12 cellular contexts compared by ENCODE assay signal in genomic region chr11:2512431-2513407, GRCh38.
A peak's percentile ranks its signal among the peaks of the same experiment; 100 is the strongest.
DNase-seq lines count a peak whose midpoint lies in the region; ATAC-seq and TF ChIP-seq lines count a peak whose summit lies in the region.
"Had no signal": no experiment of that assay in that cellular context is flagged by ENCODE, and none has a peak within 500 bp of the region (broad histone marks: within the 10 kb centered on the region; RNA-seq: fewer than 3 reads in every experiment).

No MANE protein-coding gene starts in this region.

- CTCF ChIA-PET in WTC11 (lab: Charles Lee), result interaction anchor here (2.5 kb wide), 1 partner anchor 19 kb away, joined by 9 read pairs; no protein-coding TSS in a partner anchor
- CTCF ChIA-PET in mammary epithelial cell (lab: Charles Lee; ENCODE audit: low non-redundant PET), result no interaction called here

- H3K4me2 ChIP-seq in BLaER1 (peak overlapping the region; percentile 85), mammary epithelial cell (ENCODE audit: insufficient read depth, low read depth, low read length) (no peak overlapping the region), trophoblast cell (ENCODE audit: low read length) (no peak overlapping the region)

- H2AFZ ChIP-seq in mammary epithelial cell (ENCODE audit: low read depth, low read length), result no peak overlapping the region
- H2AFZ ChIP-seq in trophoblast cell (ENCODE audit: insufficient read depth, low read length, poor library complexity), result no peak overlapping the region

- H3K27me3 Mint-ChIP-seq in WTC11 (ENCODE audit: low read depth), result peaks cover 43% of the 10 kb centered on the region
- peaks cover 8% of the 10 kb centered on the region for H3K27me3 Mint-ChIP-seq in osteocyte (ENCODE audit: unreplicated experiment)

- DNase-seq in WTC11 (ENCODE audit: low spot score) (peak; percentile 7), left ventricle myocardium inferior (peak; percentile 13), osteocyte (ENCODE audit: extremely low spot score, unreplicated experiment) (peak; percentile 79), mammary epithelial cell (no peak), SIG-M5 treated with dmso at 0.1 percent for 504 hours (lab: John Stamatoyannopoulos, UW; ENCODE audit: unreplicated experiment) (no peak), anterior cingulate cortex (lab: John Stamatoyannopoulos, UW) (no peak), trophoblast cell (no peak)
- DNase-seq: NCI-H446 treated with DMSO at 0.1 percent for 48 hours, nucleus accumbens, T1000 had no signal

- H3K4me1 Mint-ChIP-seq in WTC11 (no peaks in the 10 kb centered on the region), osteocyte (ENCODE audit: unreplicated experiment) (no peaks in the 10 kb centered on the region)

- H3K4me1 ChIP-seq in BLaER1 (peaks cover 55% of the 10 kb centered on the region), left ventricle myocardium inferior (peaks cover 78% of the 10 kb centered on the region), mammary epithelial cell (ENCODE audit: insufficient read depth, low read length) (no peaks in the 10 kb centered on the region), trophoblast cell (ENCODE audit: control insufficient read depth in 1 of 2, insufficient read depth in 2 of 2, low read length in 2 of 2) (no peaks in the 10 kb centered on the region)
- H3K4me1 ChIP-seq: gastroesophageal sphincter had no signal

- no peak overlapping the region for H3K14ac ChIP-seq in trophoblast cell (ENCODE audit: low read length)

- POLR2A ChIA-PET in WTC11 (lab: Charles Lee), result no interaction called here

- H3K27ac ChIP-seq in BLaER1 (peak overlapping the region; percentile 68; the same call in 1 of the 2 replicates), left ventricle myocardium inferior (replicated peaks) (peak overlapping the region; percentile 84), mammary epithelial cell (ENCODE audit: insufficient read depth, low read depth, low read length) (no peak overlapping the region), trophoblast cell (ENCODE audit: low read depth, low read length) (no peak overlapping the region)

- intact Hi-C loops in left ventricle myocardium inferior (cut with micrococcal nuclease) (no loop called here), mammary epithelial cell (cut with micrococcal nuclease) (no loop called here)

- H3K4me3 Mint-ChIP-seq in WTC11 (no peak overlapping the region), osteocyte (ENCODE audit: unreplicated experiment) (no peak overlapping the region)

- H4K12ac ChIP-seq in trophoblast cell (ENCODE audit: low read depth, low read length), result no peak overlapping the region

- H4K91ac ChIP-seq in trophoblast cell (ENCODE audit: low read depth, low read length), result no peak overlapping the region

- H4K8ac ChIP-seq in trophoblast cell (ENCODE audit: low read depth, low read length), result no peak overlapping the region

- H3K36me3 Mint-ChIP-seq in WTC11 (no peaks in the 10 kb centered on the region), osteocyte (ENCODE audit: unreplicated experiment) (no peaks in the 10 kb centered on the region)

- BruUV-seq in mammary epithelial cell (replicated peaks; lab: Mats Ljungman, UMichigan), result no TSS peak

- H3K27ac Mint-ChIP-seq in WTC11 (no peak overlapping the region), osteocyte (ENCODE audit: unreplicated experiment) (no peak overlapping the region)

- H3K9me3 Mint-ChIP-seq in WTC11, result no peaks in the 10 kb centered on the region
- no peaks in the 10 kb centered on the region for H3K9me3 Mint-ChIP-seq in osteocyte (ENCODE audit: unreplicated experiment)

- no peaks in the 10 kb centered on the region for H3K9me3 ChIP-seq in BLaER1
- no peaks in the 10 kb centered on the region for H3K9me3 ChIP-seq in left ventricle myocardium inferior (replicated peaks)
- H3K9me3 ChIP-seq in mammary epithelial cell (replicated peaks; ENCODE audit: insufficient read depth, low read length), result no peaks in the 10 kb centered on the region
- no peaks in the 10 kb centered on the region for H3K9me3 ChIP-seq in trophoblast cell (ENCODE audit: insufficient read depth, low read depth, low read length)
- H3K9me3 ChIP-seq: gastroesophageal sphincter had no signal

- H3K27me3 ChIP-seq in BLaER1 (no peaks in the 10 kb centered on the region), left ventricle myocardium inferior (ENCODE audit: low read depth) (no peaks in the 10 kb centered on the region), mammary epithelial cell (ENCODE audit: insufficient read depth, low read length) (peaks cover 2% of the 10 kb centered on the region), trophoblast cell (ENCODE audit: insufficient read depth, low read length) (peaks cover 2% of the 10 kb centered on the region)

- H3K4me3 ChIP-seq in BLaER1 (no peak overlapping the region), left ventricle myocardium inferior (no peak overlapping the region), mammary epithelial cell (replicated peaks in 1 of 3; ENCODE audit: insufficient read depth in 1 of 3, low read depth in 2 of 3, low read length in 3 of 3) (no peak overlapping the region), trophoblast cell (ENCODE audit: low read depth, low read length) (no peak overlapping the region)
- H3K4me3 ChIP-seq: gastroesophageal sphincter had no signal

- in situ Hi-C loops in mammary epithelial cell (cut with MboI; ENCODE audit: low sequenced_read_pairs in 2 of 2), result no loop called here

- H3K79me2 ChIP-seq in mammary epithelial cell (ENCODE audit: insufficient read depth, low read length), result no peaks in the 10 kb centered on the region
- H3K79me2 ChIP-seq in trophoblast cell (ENCODE audit: control insufficient read depth, insufficient read depth, low read length, poor library complexity), result no peaks in the 10 kb centered on the region

- H3K79me1 ChIP-seq in trophoblast cell (ENCODE audit: low read length), result no peaks in the 10 kb centered on the region

- ATAC-seq in WTC11, result no peak

- no peak overlapping the region for H2BK5ac ChIP-seq in trophoblast cell (ENCODE audit: low read depth, low read length, poor library complexity)

- no peak overlapping the region for H3K4ac ChIP-seq in trophoblast cell (ENCODE audit: low read depth, low read length)

- H3K36me3 ChIP-seq in BLaER1, result no peaks in the 10 kb centered on the region
- H3K36me3 ChIP-seq in left ventricle myocardium inferior, result no peaks in the 10 kb centered on the region
- no peaks in the 10 kb centered on the region for H3K36me3 ChIP-seq in mammary epithelial cell (ENCODE audit: insufficient read depth, low read length)
- no peaks in the 10 kb centered on the region for H3K36me3 ChIP-seq in trophoblast cell (ENCODE audit: control insufficient read depth in 1 of 2, insufficient read depth in 2 of 2, low read length in 2 of 2)
- H3K36me3 ChIP-seq: gastroesophageal sphincter had no signal

- TF ChIP-seq CTCF in WTC11 (IDR thresholded peaks at IDR 0.05), result no peak
- TF ChIP-seq CTCF in left ventricle myocardium inferior (IDR thresholded peaks at IDR 0.05; ENCODE audit: borderline replicate concordance), result no peak
- TF ChIP-seq CTCF in osteocyte (IDR thresholded peaks at IDR 0.05), result no peak
- no peak for TF ChIP-seq CTCF in mammary epithelial cell (conservative IDR thresholded peaks at IDR 0.05 in 1 of 2, IDR thresholded peaks at IDR 0.05 in 1 of 2; ENCODE audit: extremely low read depth in 1 of 2, insufficient read depth in 1 of 2, low read depth in 1 of 2, low read length in 2 of 2)

- H3K18ac ChIP-seq in trophoblast cell (ENCODE audit: low read length), result no peak overlapping the region

- no peak overlapping the region for H3K23ac ChIP-seq in trophoblast cell (ENCODE audit: low read length)

- H4K20me1 ChIP-seq in BLaER1 (peaks cover 53% of the 10 kb centered on the region), mammary epithelial cell (ENCODE audit: insufficient read depth, low read length) (no peaks in the 10 kb centered on the region)

- H2BK120ac ChIP-seq in trophoblast cell (ENCODE audit: insufficient read depth, low read length, poor library complexity), result no peak overlapping the region

- 81% methylated on average over 19 of the region's 21 CpGs for WGBS in mammary epithelial cell (ENCODE audit: low coverage, missing lambda C conversion rate)
- no CpG with 5 or more reads among the region's 21 CpGs for WGBS in trophoblast cell (ENCODE audit: extremely low coverage, insufficient coverage, insufficient read length)

- no peak overlapping the region for H3K9ac ChIP-seq in BLaER1
- H3K9ac ChIP-seq in mammary epithelial cell (ENCODE audit: insufficient read depth, low read length), result no peak overlapping the region
- no peak overlapping the region for H3K9ac ChIP-seq in trophoblast cell (ENCODE audit: low read length)

- H2BK12ac ChIP-seq in trophoblast cell (ENCODE audit: low read length), result no peak overlapping the region

- dilution Hi-C loops in mammary epithelial cell (cut with HindIII; ENCODE audit: low sequenced_read_pairs), result no loop called here

- no peak overlapping the region for H2AK5ac ChIP-seq in trophoblast cell (ENCODE audit: low read length)

TF ChIP-seq in WTC11, 78 proteins besides CTCF, POLR2A, EP300 and RAD21 (continues in another document):
- TF ChIP-seq ELF4 (CRISPR knock-in tag; IDR thresholded peaks at IDR 0.05; ENCODE audit: low read depth) (no peak), STAT6 (CRISPR knock-in tag; conservative IDR thresholded peaks at IDR 0.05; ENCODE audit: low read depth) (no peak), RELA (CRISPR knock-in tag; IDR thresholded peaks at IDR 0.05; ENCODE audit: borderline replicate concordance) (no peak), GTF2I (CRISPR knock-in tag; conservative IDR thresholded peaks at IDR 0.05) (no peak), MAX (CRISPR knock-in tag; IDR thresholded peaks at IDR 0.05) (no peak), ZNF671 (CRISPR knock-in tag; IDR thresholded peaks at IDR 0.05) (no peak)

Comparison
In these comparisons a context has a peak if more than half of its experiments do, and no peak if none do; other contexts are left out.
1. H3K27ac ChIP-seq: peak in BLaER1 (single experiment) and left ventricle myocardium inferior (single experiment); none in mammary epithelial cell (single experiment) and trophoblast cell (single experiment).
2. DNase-seq: peak in WTC11 (single experiment), left ventricle myocardium inferior (single experiment) and osteocyte (single experiment); none in mammary epithelial cell (single experiment), SIG-M5 treated with dmso at 0.1 percent for 504 hours (single experiment), anterior cingulate cortex (0 of 58) and trophoblast cell (0 of 2).